In the genomic region with DNA sequence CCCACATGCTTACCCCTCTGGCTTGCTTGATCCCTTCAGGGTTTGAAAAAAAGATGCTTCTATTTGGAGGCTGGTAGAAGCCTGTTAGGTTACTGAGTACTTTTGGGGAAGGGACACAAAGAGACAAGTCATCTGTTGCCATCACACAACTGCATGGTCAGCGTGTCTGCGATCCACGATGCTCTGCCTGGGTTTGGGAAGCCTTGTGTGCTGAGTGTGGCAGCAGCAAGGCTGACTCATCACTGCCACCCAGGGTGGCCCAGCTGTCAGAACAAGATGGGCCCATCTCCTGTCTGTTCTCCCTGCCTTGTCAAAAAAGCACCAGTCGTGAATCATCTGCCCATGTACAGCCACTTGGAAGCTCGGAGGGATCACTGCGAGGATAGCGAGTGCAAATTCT, we compare ENCODE assay signal across 17 cellular contexts. TPM values are rescaled to one million over a fixed set of nuclear protein-coding genes. Genes with fewer than 3 reads are reported as not detected.
DNase-seq lines count a peak whose midpoint lies in the region; ATAC-seq and TF ChIP-seq lines count a peak whose summit lies in the region.
"Had no signal": no experiment of that assay in that cellular context is flagged by ENCODE, and none has a peak within 500 bp of the region (broad histone marks: within the 10 kb centered on the region; RNA-seq: fewer than 3 reads in every experiment).

No MANE protein-coding gene starts in this region.

- peak; percentile 29 for TF ChIP-seq CTCF in Loucy (conservative IDR thresholded peaks at IDR 0.05; ENCODE audit: low read length)
- no peak for TF ChIP-seq CTCF in osteocyte (IDR thresholded peaks at IDR 0.05)
- TF ChIP-seq CTCF in foreskin keratinocyte (conservative IDR thresholded peaks at IDR 0.05): no peak
- TF ChIP-seq CTCF in heart left ventricle (IDR thresholded peaks at IDR 0.05): no peak

- H3K4me3 ChIP-seq in Loucy (ENCODE audit: low read length, poor library complexity, severe bottlenecking) (no peak overlapping the region), heart left ventricle (no peak overlapping the region)
- H3K4me3 ChIP-seq: body of pancreas, hepatocyte, lower lobe of right lung had no signal

- 70 to 86% (median 85%) methylated on average over 6 to 7 of the region's 7 CpGs for WGBS in heart left ventricle, 4 donors

- H3K27ac Mint-ChIP-seq in activated T-helper 17 cell treated with anti-CD3 and anti-CD28 coated beads, Interleukin-2, amount 50 U/mL, for 72 hours: no peak overlapping the region
- H3K27ac Mint-ChIP-seq in osteocyte (ENCODE audit: unreplicated experiment): peak overlapping the region; percentile 68

- no peaks in the 10 kb centered on the region for H3K9me3 Mint-ChIP-seq in activated T-helper 17 cell treated with anti-CD3 and anti-CD28 coated beads, Interleukin-2, amount 50 U/mL, for 72 hours
- H3K9me3 Mint-ChIP-seq in osteocyte (ENCODE audit: unreplicated experiment): no peaks in the 10 kb centered on the region

- peak overlapping the region; percentile 41 for H3K9ac ChIP-seq in Loucy (ENCODE audit: low read depth, low read length, poor library complexity, severe bottlenecking)

- peak; percentile 34 for ATAC-seq in activated T-helper 17 cell treated with anti-CD3 and anti-CD28 coated beads, Interleukin-2, amount 50 U/mL, for 72 hours (replicated peaks)
- ATAC-seq in foreskin keratinocyte (no peak), heart left ventricle (no peak), HG03460 (IDR thresholded peaks at IDR 0.05; ENCODE audit: unreplicated experiment) (no peak)
- ATAC-seq: body of pancreas, lower lobe of right lung, Right ventricle myocardium inferior had no signal

- H3K4me2 ChIP-seq in Loucy (ENCODE audit: low read depth, low read length, poor library complexity, severe bottlenecking): no peak overlapping the region
- H3K4me2 ChIP-seq: hepatocyte had no signal

- H3K4me1 ChIP-seq in Loucy (ENCODE audit: insufficient read depth, low read length, poor library complexity, severe bottlenecking) (peaks cover 47% of the 10 kb centered on the region), foreskin keratinocyte (peaks cover 4% of the 10 kb centered on the region), heart left ventricle (peaks cover 0 to 8% (median 0%) of the 10 kb centered on the region in 12 donors)
- H3K4me1 ChIP-seq: body of pancreas, lower lobe of right lung had no signal

- no peak for TF ChIP-seq POLR2A in heart left ventricle (IDR thresholded peaks at IDR 0.05)

- peaks cover 17% of the 10 kb centered on the region for H4K20me1 ChIP-seq in Loucy (ENCODE audit: insufficient read depth, low read length, poor library complexity, severe bottlenecking)

- no peaks in the 10 kb centered on the region for H3K27me3 Mint-ChIP-seq in activated T-helper 17 cell treated with anti-CD3 and anti-CD28 coated beads, Interleukin-2, amount 50 U/mL, for 72 hours
- no peaks in the 10 kb centered on the region for H3K27me3 Mint-ChIP-seq in osteocyte (ENCODE audit: unreplicated experiment)

- no peaks in the 10 kb centered on the region for H3K27me3 ChIP-seq in Loucy (ENCODE audit: insufficient read depth, low read length, poor library complexity, severe bottlenecking)
- no peaks in the 10 kb centered on the region for H3K27me3 ChIP-seq in foreskin keratinocyte
- H3K27me3 ChIP-seq in heart left ventricle: no peaks in the 10 kb centered on the region
- H3K27me3 ChIP-seq: body of pancreas, hepatocyte had no signal

- peaks cover 100% of the 10 kb centered on the region for H3K79me2 ChIP-seq in Loucy (ENCODE audit: insufficient read depth, low read length)
- H3K79me2 ChIP-seq: hepatocyte had no signal

- no peaks in the 10 kb centered on the region for H3K36me3 Mint-ChIP-seq in activated T-helper 17 cell treated with anti-CD3 and anti-CD28 coated beads, Interleukin-2, amount 50 U/mL, for 72 hours (ENCODE audit: low read depth)
- no peaks in the 10 kb centered on the region for H3K36me3 Mint-ChIP-seq in osteocyte (ENCODE audit: unreplicated experiment)

- no peaks in the 10 kb centered on the region for H3F3A ChIP-seq in Loucy (ENCODE audit: low read depth)

- no peaks in the 10 kb centered on the region for H3K9me2 ChIP-seq in Loucy (replicated peaks; ENCODE audit: low read depth, low read length)

- H3K36me3 ChIP-seq in Loucy (ENCODE audit: insufficient read depth, low read length) (peaks cover 32% of the 10 kb centered on the region; the same call in 1 of the 2 replicates), heart left ventricle (no peaks in the 10 kb centered on the region)
- H3K36me3 ChIP-seq: lower lobe of right lung had no signal

- peak; percentile 8 for DNase-seq in NCI-H1694 treated with DMSO at 0.1 percent for 48 hours (lab: John Stamatoyannopoulos, UW)
- DNase-seq in NCI-H1694 (lab: John Stamatoyannopoulos, UW): no peak
- DNase-seq in osteocyte (ENCODE audit: extremely low spot score, unreplicated experiment): no peak
- no peak for DNase-seq in foreskin keratinocyte
- no peak for DNase-seq in heart left ventricle
- DNase-seq: body of pancreas; DMS153; KG1; lower lobe of right lung; NCI-H226; occipital lobe; stimulated activated CD4-positive, alpha-beta T cell treated with anti-CD3 and anti-CD28 coated beads, Interleukin-15, amount 100 ng/mL, for 24 hours had no signal

- H3K27ac ChIP-seq in foreskin keratinocyte (no peak overlapping the region), heart left ventricle (no peak overlapping the region)
- H3K27ac ChIP-seq: body of pancreas, hepatocyte, lower lobe of right lung had no signal

- peaks cover 8% of the 10 kb centered on the region for H3K4me1 Mint-ChIP-seq in activated T-helper 17 cell treated with anti-CD3 and anti-CD28 coated beads, Interleukin-2, amount 50 U/mL, for 72 hours
- H3K4me1 Mint-ChIP-seq in osteocyte (ENCODE audit: unreplicated experiment): peaks cover 25% of the 10 kb centered on the region

- H2AFZ ChIP-seq in Loucy (ENCODE audit: low read length): no peak overlapping the region
- H2AFZ ChIP-seq: hepatocyte had no signal

- intact Hi-C loops in heart left ventricle (cut with DNase I): no loop called here

- no peaks in the 10 kb centered on the region for H3K9me3 ChIP-seq in Loucy (ENCODE audit: insufficient read depth, low read depth, low read length)
- no peaks in the 10 kb centered on the region for H3K9me3 ChIP-seq in heart left ventricle
- H3K9me3 ChIP-seq: body of pancreas, lower lobe of right lung had no signal

- H3K4me3 Mint-ChIP-seq in activated T-helper 17 cell treated with anti-CD3 and anti-CD28 coated beads, Interleukin-2, amount 50 U/mL, for 72 hours: no peak overlapping the region
- H3K4me3 Mint-ChIP-seq in osteocyte (ENCODE audit: unreplicated experiment): no peak overlapping the region

RNA-seq across cellular contexts. Expression of a gene that starts 26.2 kb away (rescaled TPM):
- total RNA-seq in activated T-helper 17 cell treated with anti-CD3 and anti-CD28 coated beads, Interleukin-2, amount 50 U/mL, for 72 hours: 10 to 100 TPM in 1 of 2 donors, 1 to 10 TPM in 1; 7.0 to 10.6 TPM
- total RNA-seq in osteocyte (40.9 and 43.5 TPM in 2 replicates), foreskin keratinocyte (21.8 and 28.3 TPM in 2 replicates), heart left ventricle (10 to 100 TPM in 1 of 9 donors, 1 to 10 TPM in 8; 1.3 to 19.0 (median 1.7) TPM)
- polyA plus RNA-seq in foreskin keratinocyte (6.0 and 6.5 TPM in 2 replicates), heart left ventricle (1 to 10 TPM in 1 of 2 donors, under 1 TPM in 1; 0.72 to 4.8 TPM)
